ENCODE assay signal across 26 cellular contexts in the genomic region with DNA sequence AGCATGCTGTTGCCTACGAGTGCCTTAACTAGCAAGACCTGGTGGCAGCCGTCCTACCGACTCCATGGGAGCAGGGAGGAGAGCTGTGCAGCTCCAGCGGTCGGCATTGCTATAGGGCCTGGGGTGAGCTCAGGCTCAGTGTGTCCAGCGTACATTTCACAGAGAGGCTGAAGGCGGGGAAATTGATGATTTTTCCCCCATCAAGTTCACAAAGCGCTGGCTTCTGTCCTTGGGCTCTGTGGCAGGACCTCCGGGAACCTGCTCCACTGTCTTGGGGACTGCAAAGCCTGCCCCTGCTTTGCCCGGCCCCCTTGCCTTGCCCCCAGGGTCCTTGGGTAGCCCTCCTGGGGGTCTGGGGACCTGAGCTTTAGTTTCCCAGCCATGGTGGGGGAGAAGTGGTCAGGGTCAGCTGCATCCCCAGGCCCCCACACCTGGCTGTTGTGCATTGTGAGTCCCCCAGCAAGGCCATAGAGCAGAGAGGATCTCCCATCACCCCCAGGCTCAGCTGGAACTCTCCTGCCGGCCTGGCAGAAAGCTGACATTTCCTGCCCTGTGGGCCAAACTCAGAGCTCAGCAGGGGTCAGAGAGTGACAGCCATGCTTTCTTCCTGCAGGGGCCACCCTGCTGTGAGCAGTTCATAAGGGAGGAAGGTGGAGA. TPM values are rescaled to one million over a fixed set of nuclear protein-coding genes. Genes with fewer than 3 reads are reported as not detected.
"Had no signal": no experiment of that assay in that cellular context is flagged by ENCODE, and none has a peak within 500 bp of the region (broad histone marks: within the 10 kb centered on the region; RNA-seq: fewer than 3 reads in every experiment).

No MANE protein-coding gene starts in this region.

- H3K27ac ChIP-seq: dorsolateral prefrontal cortex, gastrocnemius medialis, neural progenitor cell, ovary, psoas muscle, sigmoid colon, thoracic aorta, tibial nerve, upper lobe of left lung had no signal

- H3K4me2 ChIP-seq: neural progenitor cell had no signal

- H3K9ac ChIP-seq: neural progenitor cell had no signal

- H3K27me3 ChIP-seq: gastrocnemius medialis, neural progenitor cell, ovary, sigmoid colon, tibial nerve, upper lobe of left lung had no signal

- H3K9me3 ChIP-seq: gastrocnemius medialis, ovary, psoas muscle, sigmoid colon, thoracic aorta, upper lobe of left lung had no signal

- H3K4me1 ChIP-seq: gastrocnemius medialis, neural progenitor cell, psoas muscle, sigmoid colon, tibial nerve, upper lobe of left lung had no signal

- DNase-seq: dorsolateral prefrontal cortex; effector CD4-positive, alpha-beta T cell; foreskin fibroblast; gastrocnemius medialis; head of caudate nucleus; mesenchymal stem cell; midbrain; naive thymus-derived CD4-positive, alpha-beta T cell; nucleus accumbens; ovary; psoas muscle; sigmoid colon; stimulated activated CD4-positive, alpha-beta T cell treated with anti-CD3 and anti-CD28 coated beads, Interleukin-2, amount 100 ng/mL, for 24 hours; stimulated activated CD4-positive, alpha-beta T cell treated with anti-CD3 and anti-CD28 coated beads, Interleukin-4, amount 100 ng/mL, for 24 hours; stimulated activated naive CD4-positive, alpha-beta T cell treated with Interleukin-2 at 50 U/mL for 16 hours had no signal

- H3K36me3 ChIP-seq: gastrocnemius medialis, neural progenitor cell, ovary, sigmoid colon, thoracic aorta, tibial nerve, upper lobe of left lung had no signal

- ATAC-seq: gastrocnemius medialis, left lobe of liver, psoas muscle had no signal

- H3K4me3 ChIP-seq: dorsolateral prefrontal cortex, gastrocnemius medialis, neural progenitor cell, ovary, psoas muscle, sigmoid colon, thoracic aorta, tibial nerve, upper lobe of left lung had no signal

RNA-seq across cellular contexts. Expression of gene KCNJ18, which starts 3.9 kb away (rescaled TPM):
- total RNA-seq: gastrocnemius medialis; glomerular endothelial cell; left lobe of liver; lung microvascular endothelial cell; mucosa of gallbladder; naive thymus-derived CD4-positive, alpha-beta T cell; ovary; psoas muscle; renal cortical epithelial cell; right cardiac atrium; skeletal muscle tissue; thoracic aorta; tibial nerve; upper lobe of left lung had no signal
